21 cellular contexts compared by ENCODE assay signal in genomic region chr19:8259922-8260247, GRCh38. TPM values are rescaled to one million over a fixed set of nuclear protein-coding genes. Genes with fewer than 3 reads are reported as not detected.
DNase-seq lines count a peak whose midpoint lies in the region; ATAC-seq and TF ChIP-seq lines count a peak whose summit lies in the region.
"Had no signal": no experiment of that assay in that cellular context is flagged by ENCODE, and none has a peak within 500 bp of the region (broad histone marks: within the 10 kb centered on the region; RNA-seq: fewer than 3 reads in every experiment).

No MANE protein-coding gene starts in this region.

- no peaks in the 10 kb centered on the region for H3K27me3 Mint-ChIP-seq in activated CD8-positive, alpha-beta memory T cell treated with anti-CD3 and anti-CD28 coated beads, Interleukin-2, amount 10 ng/mL, durations not matched to agents 7 days and 5 days
- H3K27me3 Mint-ChIP-seq in WTC11 (ENCODE audit: low read depth): no peaks in the 10 kb centered on the region

- H3K4me1 ChIP-seq in left lung: no peaks in the 10 kb centered on the region
- H3K4me1 ChIP-seq: SJSA1 had no signal

- CTCF ChIA-PET in activated CD8-positive, alpha-beta memory T cell treated with anti-CD3 and anti-CD28 coated beads, Interleukin-2, amount 10 ng/mL, durations not matched to agents 7 days and 5 days (lab: Charles Lee): interaction anchor here (0.8 kb wide), 1 partner anchor 101 kb away, joined by 3 read pairs; no protein-coding TSS in a partner anchor
- CTCF ChIA-PET in WTC11 (lab: Charles Lee): interaction anchor here (1.2 kb wide), 1 partner anchor 105 kb away, joined by 4 read pairs; no protein-coding TSS in a partner anchor

- no peaks in the 10 kb centered on the region for H3K27me3 ChIP-seq in left lung
- H3K27me3 ChIP-seq: BLaER1 treated with 17β-estradiol and CSF1 and Interleukin-3, amounts not matched to agents 10 nM and 100 nM; SJSA1 had no signal

- ATAC-seq in activated CD8-positive, alpha-beta memory T cell treated with anti-CD3 and anti-CD28 coated beads, Interleukin-2, amount 10 ng/mL, durations not matched to agents 7 days and 5 days: no peak
- ATAC-seq in WTC11 (no peak), left lung (no peak)
- ATAC-seq in stimulated activated effector memory CD8-positive, alpha-beta T cell treated with anti-CD3 and anti-CD28 coated beads, Interleukin-12 subunit alpha, Interleukin-12 subunit beta, amount 100 ng/mL, for 72 hours: no peak

- no peaks in the 10 kb centered on the region for H3K9me3 ChIP-seq in left lung
- H3K9me3 ChIP-seq: BLaER1 treated with 17β-estradiol and CSF1 and Interleukin-3, amounts not matched to agents 10 nM and 100 nM; SJSA1 had no signal

- no peak overlapping the region for H3K27ac ChIP-seq in left lung
- H3K27ac ChIP-seq: SJSA1 had no signal

- POLR2A ChIA-PET in WTC11 (lab: Charles Lee): interaction anchor here (0.6 kb wide), 1 partner anchor 53 kb away, joined by 5 read pairs; no protein-coding TSS in a partner anchor

- no peak overlapping the region for H3K4me3 Mint-ChIP-seq in activated CD8-positive, alpha-beta memory T cell treated with anti-CD3 and anti-CD28 coated beads, Interleukin-2, amount 10 ng/mL, durations not matched to agents 7 days and 5 days
- H3K4me3 Mint-ChIP-seq in WTC11: no peak overlapping the region
- H3K4me3 Mint-ChIP-seq in stimulated activated effector memory CD8-positive, alpha-beta T cell treated with anti-CD3 and anti-CD28 coated beads, Interleukin-12 subunit alpha, Interleukin-12 subunit beta, amount 100 ng/mL, for 72 hours: no peak overlapping the region
- H3K4me3 Mint-ChIP-seq: HFFc6 had no signal

- H3K27ac Mint-ChIP-seq in activated CD8-positive, alpha-beta memory T cell treated with anti-CD3 and anti-CD28 coated beads, Interleukin-2, amount 10 ng/mL, durations not matched to agents 7 days and 5 days: peak overlapping the region; percentile 39
- H3K27ac Mint-ChIP-seq in WTC11: peak overlapping the region; percentile 20; the same call in 1 of the 2 replicates
- H3K27ac Mint-ChIP-seq in stimulated activated effector memory CD8-positive, alpha-beta T cell treated with anti-CD3 and anti-CD28 coated beads, Interleukin-12 subunit alpha, Interleukin-12 subunit beta, amount 100 ng/mL, for 72 hours: peak overlapping the region; percentile 89
- H3K27ac Mint-ChIP-seq: HFFc6 had no signal

- H3K4me3 ChIP-seq in left lung: no peak overlapping the region
- H3K4me3 ChIP-seq: BLaER1 treated with 17β-estradiol and CSF1 and Interleukin-3, amounts not matched to agents 10 nM and 100 nM; SJSA1 had no signal

- intact Hi-C loops in left lung (cut with DNase I): loop anchor here (10.0 kb wide), 4 partner anchors 95 to 315 kb away; partner anchors contain the start of gene TIMM44 (in 1 of the 2)

- H3K36me3 Mint-ChIP-seq in activated CD8-positive, alpha-beta memory T cell treated with anti-CD3 and anti-CD28 coated beads, Interleukin-2, amount 10 ng/mL, durations not matched to agents 7 days and 5 days: no peaks in the 10 kb centered on the region
- peaks cover 42% of the 10 kb centered on the region for H3K36me3 Mint-ChIP-seq in WTC11
- H3K36me3 Mint-ChIP-seq in stimulated activated effector memory CD8-positive, alpha-beta T cell treated with anti-CD3 and anti-CD28 coated beads, Interleukin-12 subunit alpha, Interleukin-12 subunit beta, amount 100 ng/mL, for 72 hours: peaks cover 62% of the 10 kb centered on the region

- H3K9me3 Mint-ChIP-seq in activated CD8-positive, alpha-beta memory T cell treated with anti-CD3 and anti-CD28 coated beads, Interleukin-2, amount 10 ng/mL, durations not matched to agents 7 days and 5 days (ENCODE audit: low read depth): no peaks in the 10 kb centered on the region
- H3K9me3 Mint-ChIP-seq in WTC11: no peaks in the 10 kb centered on the region
- H3K9me3 Mint-ChIP-seq in stimulated activated effector memory CD8-positive, alpha-beta T cell treated with anti-CD3 and anti-CD28 coated beads, Interleukin-12 subunit alpha, Interleukin-12 subunit beta, amount 100 ng/mL, for 72 hours: no peaks in the 10 kb centered on the region
- H3K9me3 Mint-ChIP-seq: HFFc6 had no signal

- peaks cover 0 to 42% of the 10 kb centered on the region in 2 donors for H3K36me3 ChIP-seq in left lung
- H3K36me3 ChIP-seq: SJSA1 had no signal

- no peak for TF ChIP-seq CTCF in WTC11 (IDR thresholded peaks at IDR 0.05)
- no peak for TF ChIP-seq CTCF in left lung (IDR thresholded peaks at IDR 0.05)

- peaks cover 13% of the 10 kb centered on the region for H3K4me1 Mint-ChIP-seq in activated CD8-positive, alpha-beta memory T cell treated with anti-CD3 and anti-CD28 coated beads, Interleukin-2, amount 10 ng/mL, durations not matched to agents 7 days and 5 days
- peaks cover 10% of the 10 kb centered on the region for H3K4me1 Mint-ChIP-seq in WTC11
- H3K4me1 Mint-ChIP-seq in stimulated activated effector memory CD8-positive, alpha-beta T cell treated with anti-CD3 and anti-CD28 coated beads, Interleukin-12 subunit alpha, Interleukin-12 subunit beta, amount 100 ng/mL, for 72 hours: peaks cover 16% of the 10 kb centered on the region

- no peak for DNase-seq in activated CD8-positive, alpha-beta memory T cell treated with anti-CD3 and anti-CD28 coated beads, Interleukin-2, amount 10 ng/mL, durations not matched to agents 7 days and 5 days
- no peak for DNase-seq in activated CD8-positive, alpha-beta memory T cell treated with anti-CD3 and anti-CD28 coated beads, Interleukin-2, amount 50 U/mL, for 4 hours
- DNase-seq in WTC11 (ENCODE audit: low spot score) (no peak), left lung (peak; percentile 25 to 28), mesenteric fat pad (ENCODE audit: low spot score) (no peak), NCI-H526 treated with DMSO at 0.1 percent for 48 hours (lab: John Stamatoyannopoulos, UW) (no peak), T-helper 1 cell (no peak)
- DNase-seq in stimulated activated effector memory CD8-positive, alpha-beta T cell treated with anti-CD3 and anti-CD28 coated beads, Interleukin-12 subunit alpha, Interleukin-12 subunit beta, amount 100 ng/mL, for 72 hours (ENCODE audit: low spot score in 2 of 2): no peak
- DNase-seq: DMS 273 treated with DMSO at 0.1 percent for 48 hours, GDM1, HFFc6, IMR-90, Kasumi-1, MM.1S, NCI-H1417, NCI-H187 treated with DMSO at 0.1 percent for 48 hours, NCI-H345, NCI-H774 had no signal

TF ChIP-seq in WTC11, 78 proteins besides CTCF, POLR2A, EP300 and RAD21 (continues in another document):
- TF ChIP-seq, protein P1, sequence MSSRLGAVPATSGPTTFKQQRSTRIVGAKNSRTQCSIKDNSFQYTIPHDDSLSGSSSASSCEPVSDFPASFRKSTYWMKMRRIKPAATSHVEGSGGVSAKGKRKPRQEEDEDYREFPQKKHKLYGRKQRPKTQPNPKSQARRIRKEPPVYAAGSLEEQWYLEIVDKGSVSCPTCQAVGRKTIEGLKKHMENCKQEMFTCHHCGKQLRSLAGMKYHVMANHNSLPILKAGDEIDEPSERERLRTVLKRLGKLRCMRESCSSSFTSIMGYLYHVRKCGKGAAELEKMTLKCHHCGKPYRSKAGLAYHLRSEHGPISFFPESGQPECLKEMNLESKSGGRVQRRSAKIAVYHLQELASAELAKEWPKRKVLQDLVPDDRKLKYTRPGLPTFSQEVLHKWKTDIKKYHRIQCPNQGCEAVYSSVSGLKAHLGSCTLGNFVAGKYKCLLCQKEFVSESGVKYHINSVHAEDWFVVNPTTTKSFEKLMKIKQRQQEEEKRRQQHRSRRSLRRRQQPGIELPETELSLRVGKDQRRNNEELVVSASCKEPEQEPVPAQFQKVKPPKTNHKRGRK (CRISPR knock-in tag; IDR thresholded peaks at IDR 0.05; ENCODE audit: borderline replicate concordance): no peak
- TF ChIP-seq SP1 (CRISPR knock-in tag; conservative IDR thresholded peaks at IDR 0.05): no peak
- no peak for TF ChIP-seq MAX (CRISPR knock-in tag; IDR thresholded peaks at IDR 0.05)
- TF ChIP-seq CREB1 (CRISPR knock-in tag; IDR thresholded peaks at IDR 0.05): no peak
- no peak for TF ChIP-seq IRF1 (CRISPR knock-in tag; IDR thresholded peaks at IDR 0.05)
- no peak for TF ChIP-seq OVOL2 (CRISPR knock-in tag; IDR thresholded peaks at IDR 0.05; ENCODE audit: borderline replicate concordance)

RNA-seq across cellular contexts. Expression of gene CD320, which starts 48.3 kb away (rescaled TPM):
- total RNA-seq in activated CD8-positive, alpha-beta memory T cell treated with anti-CD3 and anti-CD28 coated beads, Interleukin-2, amount 10 ng/mL, durations not matched to agents 7 days and 5 days: 10 to 100 TPM; 42.0 to 49.8 TPM
- total RNA-seq in WTC11 (2021) (107 to 121 TPM (median 114 TPM) in 3 replicates), left lung (10 to 100 TPM; 44.1 to 58.3 TPM), mesenteric fat pad (55.2 TPM)

RNA-seq across cellular contexts. Expression of gene CERS4, which starts 50.7 kb away (rescaled TPM):
- 10 to 100 TPM; 20.3 to 28.2 TPM for total RNA-seq in activated CD8-positive, alpha-beta memory T cell treated with anti-CD3 and anti-CD28 coated beads, Interleukin-2, amount 10 ng/mL, durations not matched to agents 7 days and 5 days
- total RNA-seq in WTC11 (2021) (116 to 153 TPM (median 150 TPM) in 3 replicates), left lung (10 to 100 TPM; 36.8 to 38.6 TPM), mesenteric fat pad (41.5 TPM)
- total RNA-seq: HFFc6, HT-29, SJSA1 had no signal

Comparison
In these comparisons a context has a peak if more than half of its experiments do, and no peak if none do; other contexts are left out.
1. DNase-seq: peak in left lung (2 of 2); none in activated CD8-positive, alpha-beta memory T cell treated with anti-CD3 and anti-CD28 coated beads, Interleukin-2, amount 10 ng/mL, durations not matched to agents 7 days and 5 days (single experiment), activated CD8-positive, alpha-beta memory T cell treated with anti-CD3 and anti-CD28 coated beads, Interleukin-2, amount 50 U/mL, for 4 hours (single experiment), WTC11 (single experiment), stimulated activated effector memory CD8-positive, alpha-beta T cell treated with anti-CD3 and anti-CD28 coated beads, Interleukin-12 subunit alpha, Interleukin-12 subunit beta, amount 100 ng/mL, for 72 hours (0 of 2), mesenteric fat pad (single experiment), NCI-H526 treated with DMSO at 0.1 percent for 48 hours (single experiment) and T-helper 1 cell (0 of 5).
2. H3K27ac Mint-ChIP-seq: peak in every context shown above with its lines; median percentile 89 in stimulated activated effector memory CD8-positive, alpha-beta T cell treated with anti-CD3 and anti-CD28 coated beads, Interleukin-12 subunit alpha, Interleukin-12 subunit beta, amount 100 ng/mL, for 72 hours; 39 in activated CD8-positive, alpha-beta memory T cell treated with anti-CD3 and anti-CD28 coated beads, Interleukin-2, amount 10 ng/mL, durations not matched to agents 7 days and 5 days; 20 in WTC11.